Comparison of ENCODE assay signal across 15 cellular contexts in genomic region chr3:153285982-153286381, GRCh38.
DNase-seq lines count a peak whose midpoint lies in the region; ATAC-seq, FAIRE-seq and TF ChIP-seq lines count a peak whose summit lies in the region.
"Had no signal": no experiment of that assay in that cellular context is flagged by ENCODE, and none has a peak within 500 bp of the region (broad histone marks: within the 10 kb centered on the region; RNA-seq: fewer than 3 reads in every experiment).

No MANE protein-coding gene starts in this region.

- intact Hi-C loops in right lobe of liver (cut with DNase I): no loop called here
- intact Hi-C loops in HepG2 (cut with micrococcal nuclease; ENCODE audit: unreplicated experiment): no loop called here
- intact Hi-C loops in GM12878 (cut with micrococcal nuclease; ENCODE audit: unreplicated experiment): no loop called here
- intact Hi-C loops in mucosa of descending colon (cut with DNase I, micrococcal nuclease): no loop called here

- H3K9me3 ChIP-seq in right lobe of liver (no peaks in the 10 kb centered on the region), HepG2 (ENCODE audit: low read length) (no peaks in the 10 kb centered on the region), GM12878 (replicated peaks; ENCODE audit: control insufficient read depth, insufficient read depth, low read length) (no peaks in the 10 kb centered on the region), mucosa of descending colon (no peaks in the 10 kb centered on the region)

- POLR2A ChIA-PET in HepG2 (lab: Yijun Ruan, JAX) (no interaction called here), GM12878 (lab: Charles Lee) (no interaction called here)

- no peak for DNase-seq in right lobe of liver
- DNase-seq in HepG2 (ENCODE audit: low spot score): no peak
- no peak for DNase-seq in GM12878 (ENCODE audit: low read depth, low spot score)
- no peak for DNase-seq in mucosa of descending colon
- no peak for DNase-seq in inferior parietal cortex (ENCODE audit: extremely low spot score)
- no peak for DNase-seq in SHP77 treated with DMSO at 0.1 percent for 48 hours (lab: John Stamatoyannopoulos, UW)
- DNase-seq in NCI-H2029 (lab: John Stamatoyannopoulos, UW): no peak
- DNase-seq: aorta; GDM1; midbrain; NCI-H1694; NK-92 treated with Interleukin-12 subunit alpha and Interleukin-12 subunit beta, amount 100 ng/mL, for 24 hours; retina had no signal

- no peak overlapping the region for H3K4me3 ChIP-seq in right lobe of liver
- H3K4me3 ChIP-seq in HepG2 (replicated peaks in 1 of 3; ENCODE audit: insufficient read depth in 1 of 3, low read depth in 2 of 3, low read length in 3 of 3): no peak overlapping the region
- H3K4me3 ChIP-seq in GM12878: no peak overlapping the region
- no peak overlapping the region for H3K4me3 ChIP-seq in mucosa of descending colon
- H3K4me3 ChIP-seq: BLaER1 had no signal

- ATAC-seq in right lobe of liver (peak in 3 of 4 donors; percentile 37 to 59 (median 47)), HepG2 (no peak), GM12878 (no peak), mucosa of descending colon (peak; percentile 11), HG03460 (IDR thresholded peaks at IDR 0.05; ENCODE audit: unreplicated experiment) (no peak)

- no peak for TF ChIP-seq EP300 in HepG2 (IDR thresholded peaks at IDR 0.05; ENCODE audit: low read depth in 2 of 2, low read length in 2 of 2)
- TF ChIP-seq EP300 in HepG2 (CRISPR knock-in tag; IDR thresholded peaks at IDR 0.05; ENCODE audit: borderline replicate concordance): no peak
- no peak for TF ChIP-seq EP300 in GM12878 (IDR thresholded peaks at IDR 0.05; ENCODE audit: borderline replicate concordance in 1 of 2, control insufficient read depth in 1 of 2, low read depth in 2 of 2, low read length in 2 of 2)

- no peaks in the 10 kb centered on the region for H3K79me2 ChIP-seq in HepG2 (ENCODE audit: insufficient read depth, low read length)
- no peaks in the 10 kb centered on the region for H3K79me2 ChIP-seq in GM12878 (ENCODE audit: control insufficient read depth, insufficient read depth, low read length)

- no peak overlapping the region for H2AFZ ChIP-seq in HepG2 (ENCODE audit: low read length)
- peak overlapping the region; percentile 34 for H2AFZ ChIP-seq in GM12878 (ENCODE audit: control insufficient read depth, low read depth, low read length)

- in situ Hi-C loops in HepG2 (cut with HindIII; ENCODE audit: extremely low pct_ligation_motif_present, low pct_unique_long_range_greater_than_20kb) (loop anchor here (10.0 kb wide), 1 partner anchor 241 kb away; no protein-coding TSS in a partner anchor), GM12878 (cut with MboI) (no loop called here)

- 63% methylated on average over 2 of the region's 2 CpGs for WGBS in right lobe of liver (ENCODE audit: insufficient coverage, low coverage, low lambda C conversion rate, missing lambda C conversion rate)
- 4% methylated on average over 2 of the region's 2 CpGs for WGBS in HepG2 (ENCODE audit: low lambda C conversion rate)
- WGBS in GM12878 (ENCODE audit: insufficient coverage, insufficient replicate concordance, low lambda C conversion rate, missing lambda C conversion rate): 49% methylated on average over 2 of the region's 2 CpGs

- H3K27me3 ChIP-seq in right lobe of liver (no peaks in the 10 kb centered on the region), HepG2 (ENCODE audit: control insufficient read depth in 1 of 2, insufficient read depth in 2 of 2, low read length in 2 of 2) (no peaks in the 10 kb centered on the region; a peak in 1 of 5 replicates), GM12878 (replicated peaks in 1 of 2; ENCODE audit: control insufficient read depth in 2 of 2, insufficient read depth in 2 of 2, low read length in 1 of 2) (no peaks in the 10 kb centered on the region)
- H3K27me3 ChIP-seq: BLaER1 had no signal

- H3K9ac ChIP-seq in HepG2 (ENCODE audit: insufficient read depth, low read depth, low read length) (no peak overlapping the region), GM12878 (ENCODE audit: control insufficient read depth, insufficient read depth, low read length) (no peak overlapping the region)
- H3K9ac ChIP-seq: BLaER1 had no signal

- no peaks in the 10 kb centered on the region for H4K20me1 ChIP-seq in HepG2 (ENCODE audit: insufficient read depth, low read length)
- no peaks in the 10 kb centered on the region for H4K20me1 ChIP-seq in GM12878 (ENCODE audit: control insufficient read depth, insufficient read depth)
- H4K20me1 ChIP-seq: BLaER1 had no signal

- no peak overlapping the region for H3K27ac ChIP-seq in right lobe of liver
- H3K27ac ChIP-seq in HepG2 (ENCODE audit: extremely low read length, insufficient read depth, low read length): no peak overlapping the region
- no peak overlapping the region for H3K27ac ChIP-seq in GM12878 (ENCODE audit: control insufficient read depth, insufficient read depth)
- H3K27ac ChIP-seq: BLaER1 had no signal

- FAIRE-seq in HepG2 (lab: Jason Lieb, UNC) (no peak), GM12878 (lab: Jason Lieb, UNC) (no peak)

- CTCF ChIA-PET in HepG2 (lab: Yijun Ruan, JAX; ENCODE audit: low intra/inter-chr PET ratio, low total read pairs): no interaction called here
- CTCF ChIA-PET in GM12878 (lab: Yijun Ruan, JAX): interaction anchor here (0.9 kb wide), 1 partner anchor 9 kb away, joined by 4 read pairs; no protein-coding TSS in a partner anchor

- no peak for TF ChIP-seq RAD21 in HepG2 (CRISPR knock-in tag; IDR thresholded peaks at IDR 0.05)
- no peak for TF ChIP-seq RAD21 in GM12878 (IDR thresholded peaks at IDR 0.05; ENCODE audit: insufficient read depth, low read depth, low read length)

- H3K4me2 ChIP-seq in HepG2 (ENCODE audit: low read depth, low read length) (no peak overlapping the region), GM12878 (ENCODE audit: control insufficient read depth, insufficient read depth) (no peak overlapping the region)
- H3K4me2 ChIP-seq: BLaER1 had no signal

- no peak for TF ChIP-seq POLR2A in right lobe of liver (IDR thresholded peaks at IDR 0.05)
- no peak for TF ChIP-seq POLR2A in HepG2 (IDR thresholded peaks at IDR 0.05; ENCODE audit: insufficient read depth in 1 of 2, low read depth in 2 of 2, low read length in 2 of 2)
- TF ChIP-seq POLR2A in GM12878 (IDR thresholded peaks at IDR 0.05; ENCODE audit: low read depth, low read length): no peak

- H3K36me3 ChIP-seq in right lobe of liver (no peaks in the 10 kb centered on the region), HepG2 (replicated peaks in 1 of 2; ENCODE audit: control insufficient read depth in 1 of 2, insufficient read depth in 2 of 2, low read length in 2 of 2) (no peaks in the 10 kb centered on the region), GM12878 (ENCODE audit: control insufficient read depth in 2 of 2, insufficient read depth in 2 of 2, low read length in 1 of 2) (no peaks in the 10 kb centered on the region), mucosa of descending colon (ENCODE audit: low read depth) (no peaks in the 10 kb centered on the region)
- H3K36me3 ChIP-seq: BLaER1 had no signal

- SMC1A ChIA-PET in GM12878 (lab: Charles Lee; ENCODE audit: uncharacterized antibody, unreplicated experiment): interaction anchor here (1.5 kb wide), 1 partner anchor 8 kb away, joined by 3 read pairs; no protein-coding TSS in a partner anchor

- RAD21 ChIA-PET in GM12878 (lab: Charles Lee; ENCODE audit: unreplicated experiment): no interaction called here

- BruUV-seq in HepG2 (replicated peaks; lab: Mats Ljungman, UMichigan) (no TSS peak), GM12878 (replicated peaks; lab: Mats Ljungman, UMichigan) (no TSS peak)

- no peak for TF ChIP-seq CTCF in right lobe of liver (IDR thresholded peaks at IDR 0.05)
- TF ChIP-seq CTCF in HepG2 (CRISPR knock-in tag; IDR thresholded peaks at IDR 0.05): no peak
- no peak for TF ChIP-seq CTCF in GM12878 (IDR thresholded peaks at IDR 0.05 in 2 of 3, conservative IDR thresholded peaks at IDR 0.05 in 1 of 3; ENCODE audit: control insufficient read depth in 2 of 3, extremely low read depth in 1 of 3, insufficient read depth in 1 of 3, low read depth in 3 of 3, low read length in 3 of 3)
- TF ChIP-seq CTCF in mucosa of descending colon (IDR thresholded peaks at IDR 0.05): no peak

- H3K4me1 ChIP-seq in right lobe of liver (no peaks in the 10 kb centered on the region), HepG2 (ENCODE audit: insufficient read depth, low read length) (no peaks in the 10 kb centered on the region), GM12878 (ENCODE audit: control insufficient read depth, insufficient read depth, low read length) (no peaks in the 10 kb centered on the region), mucosa of descending colon (ENCODE audit: low read depth) (no peaks in the 10 kb centered on the region)

TF ChIP-seq in HepG2, 621 proteins besides CTCF, POLR2A, EP300 and RAD21 (continues in another document):
- TF ChIP-seq MTA3 (CRISPR knock-in tag; IDR thresholded peaks at IDR 0.05) (no peak), ZNF724P (CRISPR knock-in tag; IDR thresholded peaks at IDR 0.05; ENCODE audit: borderline replicate concordance) (no peak), ZNF382 (CRISPR knock-in tag; IDR thresholded peaks at IDR 0.05; ENCODE audit: borderline replicate concordance) (no peak), ZNF780A (CRISPR knock-in tag; IDR thresholded peaks at IDR 0.05) (no peak), ZNF451 (CRISPR knock-in tag; IDR thresholded peaks at IDR 0.05) (no peak), ZNF124 (CRISPR knock-in tag; IDR thresholded peaks at IDR 0.05) (no peak)

TF ChIP-seq in GM12878, 131 proteins besides CTCF, POLR2A, EP300 and RAD21 (continues in another document):
- TF ChIP-seq ASH2L (IDR thresholded peaks at IDR 0.05; ENCODE audit: borderline replicate concordance, low read depth) (no peak), STAT3 (IDR thresholded peaks at IDR 0.05; ENCODE audit: low read depth, low read length) (no peak), HSF1 (IDR thresholded peaks at IDR 0.05; ENCODE audit: low read depth, low read length) (no peak), SMC3 (IDR thresholded peaks at IDR 0.05; ENCODE audit: borderline replicate concordance, low read length) (no peak), POLR2AphosphoS2 (IDR thresholded peaks at IDR 0.05; ENCODE audit: low read depth, low read length) (no peak), YBX1 (IDR thresholded peaks at IDR 0.05) (no peak), EGR1 (IDR thresholded peaks at IDR 0.05; ENCODE audit: borderline replicate concordance in 1 of 2, low read depth in 2 of 2, low read length in 2 of 2) (no peak), NRF1 (conservative IDR thresholded peaks at IDR 0.05; ENCODE audit: low read depth, low read length) (no peak)

Comparison
In these comparisons a context has a peak if more than half of its experiments do, and no peak if none do; other contexts are left out.
1. ATAC-seq: peak in right lobe of liver (3 of 4) and mucosa of descending colon (single experiment); none in HepG2 (single experiment), GM12878 (single experiment) and HG03460 (single experiment).